8 cellular contexts compared by ENCODE assay signal in the genomic region with DNA sequence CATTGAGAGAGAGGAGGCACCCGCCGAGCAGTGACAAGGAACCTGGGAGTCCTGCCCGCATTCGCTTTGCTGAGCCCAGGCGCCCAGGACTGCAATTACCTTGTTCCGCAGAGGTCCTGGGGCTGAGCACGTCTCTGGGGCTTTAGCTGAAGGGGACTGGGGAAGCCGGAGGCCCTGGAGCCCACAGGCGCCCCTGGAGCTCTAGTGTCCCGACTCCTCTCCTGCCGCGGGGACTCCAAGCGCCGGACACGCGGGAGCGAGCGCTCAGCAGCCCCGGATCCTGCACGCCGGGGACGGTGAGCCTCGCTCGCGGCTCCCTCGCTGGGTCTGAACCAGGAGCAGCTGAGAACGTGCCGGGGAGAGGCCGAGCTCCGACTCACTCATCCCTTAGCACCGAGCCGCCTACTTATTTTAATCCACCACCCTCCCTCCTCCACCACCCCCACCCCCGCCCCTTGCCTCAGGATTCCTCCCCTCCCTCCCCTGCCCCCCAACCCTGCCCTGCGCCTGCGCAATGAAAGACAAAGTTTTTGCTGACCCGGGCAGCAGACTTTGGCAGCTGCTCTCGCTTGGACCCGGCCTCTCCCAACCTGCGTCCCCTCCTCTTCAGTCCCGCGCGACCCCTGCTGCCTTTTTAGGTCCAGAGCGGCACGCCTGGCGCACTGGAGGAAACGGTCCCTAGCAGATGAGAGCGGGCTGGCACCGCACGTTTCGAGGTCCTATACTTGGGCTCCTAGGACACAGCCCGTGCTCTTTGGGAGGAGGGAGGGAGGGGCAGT. TPM values are rescaled to one million over a fixed set of nuclear protein-coding genes. Genes with fewer than 3 reads are reported as not detected.
A peak's percentile ranks its signal among the peaks of the same experiment; 100 is the strongest.
DNase-seq lines count a peak whose midpoint lies in the region; ATAC-seq and TF ChIP-seq lines count a peak whose summit lies in the region.

OSR1 (minus strand) TSS at position 382 of the 779 bp plus-strand sequence. CDS start 4,818 bp downstream, outside the sequence.

- no peak within 1 kb of the TSS for H3K27ac Mint-ChIP-seq in neural crest cell (ENCODE audit: unreplicated experiment)

- ATAC-seq in HG03354 (IDR thresholded peaks at IDR 0.05; ENCODE audit: poor library complexity, severe bottlenecking, unreplicated experiment) (peak; percentile 23), HG03432 (IDR thresholded peaks at IDR 0.05; ENCODE audit: unreplicated experiment) (no peak), HG03159 (IDR thresholded peaks at IDR 0.05; ENCODE audit: unreplicated experiment) (no peak), GM19328 (IDR thresholded peaks at IDR 0.05; ENCODE audit: unreplicated experiment) (no peak)

- peaks cover 99% of the 10 kb centered on the region for H3K27me3 ChIP-seq in WERI-Rb-1 (ENCODE audit: insufficient read depth, low read depth, severe bottlenecking)

- H3K4me3 Mint-ChIP-seq in neural crest cell, result peak within 1 kb of the TSS; percentile 82

- H3K9me3 Mint-ChIP-seq in neural crest cell, result no peaks in the 10 kb centered on the region

- no peaks in the 10 kb centered on the region for H3K36me3 ChIP-seq in WERI-Rb-1

- no peak within 1 kb of the TSS for H3K27ac ChIP-seq in WERI-Rb-1

- peaks cover 98% of the 10 kb centered on the region for H3K27me3 Mint-ChIP-seq in neural crest cell (ENCODE audit: low read depth)

- no peak for TF ChIP-seq CTCF in WERI-Rb-1 (IDR thresholded peaks at IDR 0.05; ENCODE audit: low read depth, low read length)
- TF ChIP-seq CTCF in fibroblast of the aortic adventitia (IDR thresholded peaks at IDR 0.05; ENCODE audit: insufficient read depth, low read length), result no peak
- TF ChIP-seq CTCF in neural crest cell (conservative IDR thresholded peaks at IDR 0.05), result no peak

- peaks cover 34% of the 10 kb centered on the region for H3K4me1 Mint-ChIP-seq in neural crest cell

- H3K4me3 ChIP-seq in WERI-Rb-1 (ENCODE audit: low read depth, low read length) (peak within 1 kb of the TSS; percentile 32), fibroblast of the aortic adventitia (ENCODE audit: low read depth, low read length) (peak within 1 kb of the TSS; percentile 83)

- peaks cover 21% of the 10 kb centered on the region for H3K9me3 ChIP-seq in WERI-Rb-1 (ENCODE audit: severe bottlenecking)

- peak; percentile 94 for DNase-seq in AG08396 (ENCODE audit: low spot score)
- DNase-seq in WERI-Rb-1, result peak; percentile 77
- peak; percentile 91 for DNase-seq in fibroblast of the aortic adventitia (ENCODE audit: low read depth)
- peak; percentile 46 for DNase-seq in neural crest cell (ENCODE audit: low read depth, low spot score)

- peaks cover 2% of the 10 kb centered on the region for H3K36me3 Mint-ChIP-seq in neural crest cell (ENCODE audit: low read depth)

RNA-seq across cellular contexts. Expression of gene OSR1, which starts in this region (rescaled TPM):
- total RNA-seq in fibroblast of the aortic adventitia (ENCODE audit: low replicate concordance) (35.8 and 117 TPM in 2 replicates), neural crest cell (0.33 and 0.45 TPM in 2 replicates)

Comparison
In these comparisons a context has a peak if more than half of its experiments do, and no peak if none do; other contexts are left out.
1. RNA of gene OSR1 (total RNA-seq): 35.8 to 117 TPM in fibroblast of the aortic adventitia; 0.33 to 0.45 TPM in neural crest cell; every median in the first group is over 10 times any median in the second.
2. Peak in DNase-seq in neural crest cell; RNA of the gene not detected or under 1 TPM.
3. Peak in every context shown above with its lines, with median percentiles within 50 percentile points of each other: DNase-seq.